Comparison of ENCODE assay signal across 17 cellular contexts in genomic region chr19:30437869-30438268, GRCh38.
"Had no signal": no experiment of that assay in that cellular context is flagged by ENCODE, and none has a peak within 500 bp of the region (broad histone marks: within the 10 kb centered on the region; RNA-seq: fewer than 3 reads in every experiment).

No MANE protein-coding gene starts in this region.

- DNase-seq: activated B cell treated with CpG ODN at 0.5 μM for 24 hours; activated CD4-positive, alpha-beta memory T cell treated with anti-CD3 and anti-CD28 coated beads for 36 hours; activated CD4-positive, alpha-beta T cell treated with anti-CD3 and anti-CD28 coated beads for 4 hours; activated naive CD4-positive, alpha-beta T cell; activated naive CD8-positive, alpha-beta T cell treated with anti-CD3 and anti-CD28 coated beads for 36 hours; activated T-cell treated with anti-CD3 and anti-CD28 coated beads for 4 hours; amniotic stem cell; effector CD8-positive, alpha-beta T cell; heart right ventricle; naive thymus-derived CD4-positive, alpha-beta T cell; stimulated activated CD4-positive, alpha-beta T cell treated with anti-CD3 and anti-CD28 coated beads, Interleukin-4, amount 100 ng/mL, for 1 hour; stimulated activated naive CD8-positive, alpha-beta T cell treated with anti-CD3 and anti-CD28 coated beads, Interleukin-15, amount 100 ng/mL, for 72 hours; trophoblast cell had no signal

- ATAC-seq: heart right ventricle; naive thymus-derived CD4-positive, alpha-beta T cell; sciatic nerve; stimulated activated naive CD8-positive, alpha-beta T cell treated with anti-CD3 and anti-CD28 coated beads, Interleukin-15, amount 100 ng/mL, for 72 hours had no signal

- H3K27ac ChIP-seq: esophagus muscularis mucosa, heart right ventricle, suprapubic skin had no signal

- H3K4me2 ChIP-seq: smooth muscle cell had no signal

- H3K9me3 ChIP-seq: esophagus muscularis mucosa, heart right ventricle, suprapubic skin had no signal

- H3K4me1 ChIP-seq: esophagus muscularis mucosa, suprapubic skin had no signal

- H3K36me3 ChIP-seq: esophagus muscularis mucosa, heart right ventricle, suprapubic skin had no signal

- H3K4me3 ChIP-seq: esophagus muscularis mucosa, heart right ventricle, smooth muscle cell, suprapubic skin had no signal
